ENCODE assay signal across 31 cellular contexts in the genomic region with DNA sequence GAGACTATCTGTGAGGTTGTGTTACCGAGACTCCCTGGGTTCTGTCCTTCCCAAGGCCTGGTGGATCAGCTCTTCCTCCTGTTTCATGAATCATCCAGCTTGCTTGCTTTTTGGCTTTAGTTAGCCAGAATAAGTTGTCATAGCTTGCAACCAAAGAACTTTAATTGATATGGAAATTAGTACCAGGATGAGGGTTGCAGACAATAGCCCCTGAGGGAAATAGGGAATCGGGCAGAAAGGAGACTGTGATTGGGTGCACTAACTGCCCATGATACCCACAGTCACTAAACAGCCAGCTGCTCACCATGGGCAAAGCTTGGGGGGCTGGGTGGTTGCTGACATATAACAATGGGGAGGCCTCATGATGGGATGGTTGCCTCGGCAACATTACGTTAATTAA. TPM values are rescaled to one million over a fixed set of nuclear protein-coding genes. Genes with fewer than 3 reads are reported as not detected.
"Had no signal": no experiment of that assay in that cellular context is flagged by ENCODE, and none has a peak within 500 bp of the region (broad histone marks: within the 10 kb centered on the region; RNA-seq: fewer than 3 reads in every experiment).

No MANE protein-coding gene starts in this region.

- H3K4me3 ChIP-seq: adrenal gland, body of pancreas, breast epithelium, cardiac muscle cell, colonic mucosa had no signal

- H3K4me1 Mint-ChIP-seq: activated CD4-positive, alpha-beta T cell treated with anti-CD3 and anti-CD28 coated beads for 36 hours; activated CD4-positive, alpha-beta T cell treated with anti-CD3 and anti-CD28 coated beads, Interleukin-2, amount 10 ng/mL, durations not matched to agents 24 days and 14 days; activated naive CD4-positive, alpha-beta T cell treated with anti-CD3 and anti-CD28 coated beads, Interleukin-2, amount 50 U/mL, for 24 hours had no signal

- DNase-seq: activated CD4-positive, alpha-beta memory T cell treated with anti-CD3 and anti-CD28 coated beads for 36 hours; activated CD4-positive, alpha-beta T cell treated with anti-CD3 and anti-CD28 coated beads for 36 hours; activated CD4-positive, alpha-beta T cell treated with anti-CD3 and anti-CD28 coated beads, Interleukin-2, amount 10 ng/mL, durations not matched to agents 24 days and 14 days; activated CD4-positive, CD25-positive, alpha-beta regulatory T cell; activated CD4-positive, CD25-positive, alpha-beta regulatory T cell treated with anti-CD3 and anti-CD28 coated beads, Interleukin-2, amount 50 U/mL, for 72 hours; activated CD8-positive, alpha-beta memory T cell treated with anti-CD3 and anti-CD28 coated beads, Interleukin-2, amount 10 ng/mL, durations not matched to agents 7 days and 5 days; activated CD8-positive, alpha-beta memory T cell treated with anti-CD3 and anti-CD28 coated beads, Interleukin-2, amount 50 U/mL, for 4 hours; activated CD8-positive, alpha-beta T cell treated with anti-CD3 and anti-CD28 coated beads, Interleukin-2, amount 10 ng/mL, durations not matched to agents 7 days and 5 days; activated effector memory CD4-positive, alpha-beta T cell treated with anti-CD3 and anti-CD28 coated beads, Interleukin-2, amount 50 U/mL, for 16 hours; activated naive CD4-positive, alpha-beta T cell treated with anti-CD3 and anti-CD28 coated beads for 36 hours; activated naive CD8-positive, alpha-beta T cell treated with anti-CD3 and anti-CD28 coated beads for 36 hours; activated naive CD8-positive, alpha-beta T cell treated with anti-CD3 and anti-CD28 coated beads, Interleukin-2, amount 50 U/mL, for 24 hours; activated T-cell treated with anti-CD3 and anti-CD28 coated beads, Interleukin-2, amount 50 U/mL, for 1 hour; activated T-cell treated with anti-CD3 and anti-CD28 coated beads, Interleukin-2, amount 50 U/mL, for 48 hours; adrenal gland; aorta; body of pancreas; central memory CD4-positive, alpha-beta T cell; cerebellar nuclear complex; colonic mucosa; effector CD8-positive, alpha-beta T cell; foreskin fibroblast; hippocampal formation; T1000 had no signal

- H3K36me3 ChIP-seq: adrenal gland, breast epithelium, cardiac muscle cell, colonic mucosa had no signal

- H3K9me3 ChIP-seq: adrenal gland, breast epithelium, colonic mucosa had no signal

- H3K27me3 ChIP-seq: adrenal gland, body of pancreas, breast epithelium, cardiac muscle cell, colonic mucosa had no signal

- H3K27me3 Mint-ChIP-seq: activated naive CD4-positive, alpha-beta T cell treated with anti-CD3 and anti-CD28 coated beads, Interleukin-2, amount 50 U/mL, for 24 hours; activated naive CD8-positive, alpha-beta T cell treated with anti-CD3 and anti-CD28 coated beads for 36 hours had no signal

- ATAC-seq: activated CD4-positive, alpha-beta T cell treated with anti-CD3 and anti-CD28 coated beads for 36 hours; activated CD8-positive, alpha-beta memory T cell treated with anti-CD3 and anti-CD28 coated beads, Interleukin-2, amount 10 ng/mL, durations not matched to agents 7 days and 5 days; activated CD8-positive, alpha-beta T cell treated with anti-CD3 and anti-CD28 coated beads, Interleukin-2, amount 10 ng/mL, durations not matched to agents 7 days and 5 days; activated naive CD8-positive, alpha-beta T cell treated with anti-CD3 and anti-CD28 coated beads, Interleukin-2, amount 50 U/mL, for 24 hours; body of pancreas; esophagus mucosa had no signal

- H3K9me3 Mint-ChIP-seq: activated CD4-positive, alpha-beta memory T cell treated with anti-CD3 and anti-CD28 coated beads for 36 hours; activated CD4-positive, alpha-beta T cell treated with anti-CD3 and anti-CD28 coated beads, Interleukin-2, amount 10 ng/mL, durations not matched to agents 24 days and 14 days; activated naive CD4-positive, alpha-beta T cell treated with anti-CD3 and anti-CD28 coated beads for 36 hours; activated naive CD4-positive, alpha-beta T cell treated with anti-CD3 and anti-CD28 coated beads, Interleukin-2, amount 50 U/mL, for 24 hours; activated naive CD8-positive, alpha-beta T cell treated with anti-CD3 and anti-CD28 coated beads for 36 hours; activated naive CD8-positive, alpha-beta T cell treated with anti-CD3 and anti-CD28 coated beads, Interleukin-2, amount 50 U/mL, for 24 hours; activated T-helper 1 cell treated with anti-CD3 and anti-CD28 coated beads, Interleukin-12 subunit alpha, Interleukin-12 subunit beta, Interleukin-2, Interleukin-4 antibody, amounts not matched to agents 30 ng/mL and 10 ng/mL and 1 ng/mL, durations not matched to agents 14 hours and 24 hours and 36 hours; activated T-helper 2 cell treated with anti-CD3 and anti-CD28 coated beads, Interferon-gamma antibody, Interleukin-2, Interleukin-4, amounts not matched to agents 10 μg/mL and 5 μg/mL and 100 μg/mL, durations not matched to agents 14 hours and 24 hours and 36 hours; T-helper 2 cell treated with Interferon-gamma antibody and Interleukin-4, amounts not matched to agents 5 μg/mL and 100 μg/mL, for 36 hours had no signal

- H3K27ac Mint-ChIP-seq: activated CD4-positive, alpha-beta memory T cell treated with anti-CD3 and anti-CD28 coated beads for 36 hours; activated CD4-positive, alpha-beta T cell treated with anti-CD3 and anti-CD28 coated beads for 36 hours; activated CD4-positive, alpha-beta T cell treated with anti-CD3 and anti-CD28 coated beads, Interleukin-2, amount 10 ng/mL, durations not matched to agents 24 days and 14 days; activated CD8-positive, alpha-beta memory T cell treated with anti-CD3 and anti-CD28 coated beads, Interleukin-2, amount 10 ng/mL, durations not matched to agents 7 days and 5 days; activated CD8-positive, alpha-beta T cell treated with anti-CD3 and anti-CD28 coated beads, Interleukin-2, amount 10 ng/mL, durations not matched to agents 7 days and 5 days; activated naive CD4-positive, alpha-beta T cell treated with anti-CD3 and anti-CD28 coated beads for 36 hours; activated naive CD4-positive, alpha-beta T cell treated with anti-CD3 and anti-CD28 coated beads, Interleukin-2, amount 50 U/mL, for 24 hours; activated naive CD8-positive, alpha-beta T cell treated with anti-CD3 and anti-CD28 coated beads for 36 hours; activated naive CD8-positive, alpha-beta T cell treated with anti-CD3 and anti-CD28 coated beads, Interleukin-2, amount 50 U/mL, for 24 hours; activated T-helper 1 cell treated with anti-CD3 and anti-CD28 coated beads, Interleukin-12 subunit alpha, Interleukin-12 subunit beta, Interleukin-2, Interleukin-4 antibody, amounts not matched to agents 30 ng/mL and 10 ng/mL and 1 ng/mL, durations not matched to agents 14 hours and 24 hours and 36 hours; activated T-helper 2 cell treated with anti-CD3 and anti-CD28 coated beads, Interferon-gamma antibody, Interleukin-2, Interleukin-4, amounts not matched to agents 10 μg/mL and 5 μg/mL and 100 μg/mL, durations not matched to agents 14 hours and 24 hours and 36 hours; T-helper 2 cell treated with Interferon-gamma antibody and Interleukin-4, amounts not matched to agents 5 μg/mL and 100 μg/mL, for 36 hours had no signal

- H3K4me3 Mint-ChIP-seq: activated CD4-positive, alpha-beta memory T cell treated with anti-CD3 and anti-CD28 coated beads for 36 hours; activated CD4-positive, alpha-beta T cell treated with anti-CD3 and anti-CD28 coated beads for 36 hours; activated CD4-positive, alpha-beta T cell treated with anti-CD3 and anti-CD28 coated beads, Interleukin-2, amount 10 ng/mL, durations not matched to agents 24 days and 14 days; activated CD8-positive, alpha-beta memory T cell treated with anti-CD3 and anti-CD28 coated beads, Interleukin-2, amount 10 ng/mL, durations not matched to agents 7 days and 5 days; activated CD8-positive, alpha-beta T cell treated with anti-CD3 and anti-CD28 coated beads, Interleukin-2, amount 10 ng/mL, durations not matched to agents 7 days and 5 days; activated naive CD4-positive, alpha-beta T cell treated with anti-CD3 and anti-CD28 coated beads for 36 hours; activated naive CD4-positive, alpha-beta T cell treated with anti-CD3 and anti-CD28 coated beads, Interleukin-2, amount 50 U/mL, for 24 hours; activated naive CD8-positive, alpha-beta T cell treated with anti-CD3 and anti-CD28 coated beads for 36 hours; activated naive CD8-positive, alpha-beta T cell treated with anti-CD3 and anti-CD28 coated beads, Interleukin-2, amount 50 U/mL, for 24 hours; activated T-helper 1 cell treated with anti-CD3 and anti-CD28 coated beads, Interleukin-12 subunit alpha, Interleukin-12 subunit beta, Interleukin-2, Interleukin-4 antibody, amounts not matched to agents 30 ng/mL and 10 ng/mL and 1 ng/mL, durations not matched to agents 14 hours and 24 hours and 36 hours; T-helper 2 cell treated with Interferon-gamma antibody and Interleukin-4, amounts not matched to agents 5 μg/mL and 100 μg/mL, for 36 hours had no signal

- H3K27ac ChIP-seq: adrenal gland, body of pancreas, breast epithelium, cardiac muscle cell, colonic mucosa had no signal

- H3K36me3 Mint-ChIP-seq: activated CD4-positive, alpha-beta memory T cell treated with anti-CD3 and anti-CD28 coated beads for 36 hours; activated CD8-positive, alpha-beta memory T cell treated with anti-CD3 and anti-CD28 coated beads, Interleukin-2, amount 10 ng/mL, durations not matched to agents 7 days and 5 days; activated naive CD4-positive, alpha-beta T cell treated with anti-CD3 and anti-CD28 coated beads, Interleukin-2, amount 50 U/mL, for 24 hours; activated naive CD8-positive, alpha-beta T cell treated with anti-CD3 and anti-CD28 coated beads for 36 hours had no signal

RNA-seq across cellular contexts. Expression of a gene that starts 17.7 kb away (rescaled TPM):
- polyA plus RNA-seq: adrenal gland, aorta, cardiac muscle cell had no signal
